9 cellular contexts compared by ENCODE assay signal in the genomic region with DNA sequence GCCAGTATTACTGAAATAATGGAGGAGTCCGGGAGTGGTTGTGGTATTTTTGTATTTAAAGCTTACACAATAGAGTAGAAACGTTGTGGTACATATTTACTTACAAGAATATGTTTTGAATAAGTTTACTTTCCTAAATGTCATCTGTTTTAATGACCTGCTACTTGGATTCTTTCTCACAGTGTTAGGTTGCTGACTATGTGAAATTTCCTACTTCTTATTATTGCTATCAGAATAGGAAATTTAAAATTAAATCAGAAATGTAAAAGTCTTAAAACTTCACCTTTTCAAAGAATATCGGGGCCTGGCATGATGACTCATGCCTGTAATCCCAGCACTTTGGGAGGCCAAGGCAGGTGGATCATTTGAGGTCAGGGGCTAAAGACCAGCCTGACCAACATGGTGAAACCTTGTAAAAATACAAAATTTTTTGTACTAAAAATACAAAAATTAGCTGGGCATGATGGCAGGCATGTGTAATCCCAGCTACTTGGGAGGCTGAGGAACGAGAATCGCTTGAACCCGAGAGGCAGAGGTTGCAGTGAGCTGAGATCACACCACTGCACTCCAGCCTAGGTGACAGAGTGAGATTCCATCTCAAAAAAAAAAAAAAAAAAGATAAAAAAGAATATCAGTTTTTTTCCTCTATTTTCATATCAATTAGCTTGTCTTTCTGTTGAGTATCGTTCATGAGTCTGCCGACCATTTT.
A peak's percentile ranks its signal among the peaks of the same experiment; 100 is the strongest.
DNase-seq lines count a peak whose midpoint lies in the region; ATAC-seq and TF ChIP-seq lines count a peak whose summit lies in the region.
"Had no signal": no experiment of that assay in that cellular context is flagged by ENCODE, and none has a peak within 500 bp of the region (broad histone marks: within the 10 kb centered on the region; RNA-seq: fewer than 3 reads in every experiment).

No MANE protein-coding gene starts in this region.

- no peak for ATAC-seq in DND-41 (ENCODE audit: insufficient read depth, low read depth)
- no peak for ATAC-seq in HG02623 (IDR thresholded peaks at IDR 0.05; ENCODE audit: unreplicated experiment)
- no peak for ATAC-seq in GM21619 (IDR thresholded peaks at IDR 0.05; ENCODE audit: unreplicated experiment)

- peak overlapping the region; percentile 72 for H2BK120ac ChIP-seq in trophoblast cell (ENCODE audit: insufficient read depth, low read length, poor library complexity)

- no peaks in the 10 kb centered on the region for H3K9me3 ChIP-seq in DND-41 (ENCODE audit: insufficient read depth, low read length, severe bottlenecking)
- no peaks in the 10 kb centered on the region for H3K9me3 ChIP-seq in OCI-LY3 (ENCODE audit: insufficient read depth, low read length)
- H3K9me3 ChIP-seq in trophoblast cell (ENCODE audit: insufficient read depth, low read depth, low read length) = no peaks in the 10 kb centered on the region
- H3K9me3 ChIP-seq: MG63 had no signal

- peak overlapping the region; percentile 80 for H4K91ac ChIP-seq in trophoblast cell (ENCODE audit: low read depth, low read length)

- WGBS in trophoblast cell (ENCODE audit: extremely low coverage, insufficient coverage, insufficient read length) = no CpG with 5 or more reads among the region's 8 CpGs

- H3K9ac ChIP-seq in DND-41 (ENCODE audit: low read depth, low read length) = peak overlapping the region; percentile 62; the same call in 1 of the 2 replicates
- peak overlapping the region; percentile 80 for H3K9ac ChIP-seq in OCI-LY3 (ENCODE audit: low read length)
- no peak overlapping the region for H3K9ac ChIP-seq in trophoblast cell (ENCODE audit: low read length)

- H2AFZ ChIP-seq in DND-41 (ENCODE audit: low read depth, low read length) (no peak overlapping the region), OCI-LY3 (ENCODE audit: low read depth, low read length) (no peak overlapping the region), trophoblast cell (ENCODE audit: insufficient read depth, low read length, poor library complexity) (no peak overlapping the region)

- H3K4ac ChIP-seq in trophoblast cell (ENCODE audit: low read depth, low read length) = no peak overlapping the region

- H3K23ac ChIP-seq in trophoblast cell (ENCODE audit: low read length) = no peak overlapping the region

- H3K79me1 ChIP-seq in trophoblast cell (ENCODE audit: low read length) = peaks cover 21% of the 10 kb centered on the region

- H2BK12ac ChIP-seq in trophoblast cell (ENCODE audit: low read length) = peak overlapping the region; percentile 64

- no peaks in the 10 kb centered on the region for H4K20me1 ChIP-seq in DND-41 (ENCODE audit: insufficient read depth, low read length)
- no peaks in the 10 kb centered on the region for H4K20me1 ChIP-seq in OCI-LY3 (ENCODE audit: insufficient read depth, low read length)

- DNase-seq in DND-41 = no peak
- DNase-seq in coronary artery (ENCODE audit: low spot score) = no peak
- peak in 1 of 2 donors; percentile 21 for DNase-seq in trophoblast cell
- no peak for DNase-seq in T-helper 9 cell
- DNase-seq in NCI-H446 treated with DMSO at 0.1 percent for 48 hours (lab: John Stamatoyannopoulos, UW) = no peak
- DNase-seq: MG63 had no signal

- H3K4me2 ChIP-seq in DND-41 (ENCODE audit: insufficient read depth, low read length) (peak overlapping the region; percentile 67; the same call in 1 of the 2 replicates), OCI-LY3 (ENCODE audit: low read length) (peak overlapping the region; percentile 83), trophoblast cell (ENCODE audit: low read length) (no peak overlapping the region)

- peak overlapping the region; percentile 70 for H3K14ac ChIP-seq in trophoblast cell (ENCODE audit: low read length)

- TF ChIP-seq CTCF in DND-41 (IDR thresholded peaks at IDR 0.05; ENCODE audit: borderline replicate concordance, extremely low read depth, low read length, poor library complexity, severe bottlenecking) (no peak), OCI-LY3 (IDR thresholded peaks at IDR 0.05; ENCODE audit: low read depth, low read length) (no peak), coronary artery (IDR thresholded peaks at IDR 0.05) (no peak)

- H3K27me3 ChIP-seq in DND-41 (ENCODE audit: insufficient read depth, low read length, poor library complexity) = no peaks in the 10 kb centered on the region
- H3K27me3 ChIP-seq in OCI-LY3 (ENCODE audit: low read depth, low read length) = no peaks in the 10 kb centered on the region
- H3K27me3 ChIP-seq in trophoblast cell (ENCODE audit: insufficient read depth, low read length) = no peaks in the 10 kb centered on the region
- H3K27me3 ChIP-seq: MG63 had no signal

- peaks cover 61% of the 10 kb centered on the region for H3K4me1 ChIP-seq in DND-41 (ENCODE audit: insufficient read depth, low read length)
- H3K4me1 ChIP-seq in OCI-LY3 (ENCODE audit: low read length) = peaks cover 74% of the 10 kb centered on the region
- peaks cover 9 to 12% of the 10 kb centered on the region in 2 experiments for H3K4me1 ChIP-seq in trophoblast cell (ENCODE audit: control insufficient read depth in 1 of 2, insufficient read depth in 2 of 2, low read length in 2 of 2)

- H3K27ac ChIP-seq in DND-41 (ENCODE audit: low read length) (peak overlapping the region; percentile 90; the same call in 1 of the 2 replicates), OCI-LY3 (ENCODE audit: low read length) (peak overlapping the region; percentile 97), coronary artery (peak overlapping the region; percentile 53 to 72), trophoblast cell (ENCODE audit: low read depth, low read length) (peak overlapping the region; percentile 58)

- peak overlapping the region; percentile 28 for H4K8ac ChIP-seq in trophoblast cell (ENCODE audit: low read depth, low read length)

- peak overlapping the region; percentile 89 for H2BK5ac ChIP-seq in trophoblast cell (ENCODE audit: low read depth, low read length, poor library complexity)

- H3K79me2 ChIP-seq in DND-41 (ENCODE audit: insufficient read depth, low read length) (peaks cover 6% of the 10 kb centered on the region), OCI-LY3 (ENCODE audit: low read length) (peaks cover 36% of the 10 kb centered on the region), trophoblast cell (ENCODE audit: control insufficient read depth, insufficient read depth, low read length, poor library complexity) (peaks cover 6% of the 10 kb centered on the region)

- H3K36me3 ChIP-seq in DND-41 (ENCODE audit: insufficient read depth, low read length) (no peaks in the 10 kb centered on the region), OCI-LY3 (replicated peaks; ENCODE audit: low read depth, low read length) (no peaks in the 10 kb centered on the region), trophoblast cell (ENCODE audit: control insufficient read depth in 1 of 2, insufficient read depth in 2 of 2, low read length in 2 of 2) (peaks cover 0 to 3% of the 10 kb centered on the region in 2 experiments)

- H4K12ac ChIP-seq in trophoblast cell (ENCODE audit: low read depth, low read length) = no peak overlapping the region

- H3K4me3 ChIP-seq in DND-41 (ENCODE audit: low read depth in 1 of 2, low read length in 2 of 2) = no peak overlapping the region
- H3K4me3 ChIP-seq in OCI-LY3 (ENCODE audit: low read length) = peak overlapping the region; percentile 61
- no peak overlapping the region for H3K4me3 ChIP-seq in coronary artery
- no peak overlapping the region for H3K4me3 ChIP-seq in trophoblast cell (ENCODE audit: low read depth, low read length)
- H3K4me3 ChIP-seq: MG63 had no signal

- no peak overlapping the region for H3K18ac ChIP-seq in trophoblast cell (ENCODE audit: low read length)

- H2AK5ac ChIP-seq in trophoblast cell (ENCODE audit: low read length) = no peak overlapping the region
